Comparison of ENCODE assay signal across 6 cellular contexts in genomic region chr20:58051367-58051766, GRCh38.
"Had no signal": no experiment of that assay in that cellular context is flagged by ENCODE, and none has a peak within 500 bp of the region (broad histone marks: within the 10 kb centered on the region; RNA-seq: fewer than 3 reads in every experiment).

No MANE protein-coding gene starts in this region.

- H3K27ac ChIP-seq: HL-60, KMS-11 had no signal

- H3K9ac ChIP-seq: KMS-11 had no signal

- ATAC-seq: HepG2 had no signal

- DNase-seq: IMR-90, KBM-7, KG1 had no signal

- FAIRE-seq: HepG2 had no signal

- H3K4me2 ChIP-seq: KMS-11 had no signal
